ENCODE assay signal across 1 cellular context in genomic region chr7:123796568-123796967, GRCh38.
TF ChIP-seq lines count a peak whose summit lies in the region.

No MANE protein-coding gene starts in this region.

TF ChIP-seq in K562, 482 proteins besides CTCF, POLR2A, EP300 and RAD21:
- no peak for TF ChIP-seq ZNF280A (IDR thresholded peaks at IDR 0.05; ENCODE audit: low read depth, partially characterized antibody)
- no peak for TF ChIP-seq SMC3 (conservative IDR thresholded peaks at IDR 0.05; ENCODE audit: insufficient read depth, low read depth, low read length)
- TF ChIP-seq HBP1 (CRISPR knock-in tag; IDR thresholded peaks at IDR 0.05), result no peak
- peak; percentile 96 for TF ChIP-seq ZNF146 (CRISPR knock-in tag; IDR thresholded peaks at IDR 0.05; ENCODE audit: unreplicated experiment)
- no peak for TF ChIP-seq ZNF449 (CRISPR knock-in tag; IDR thresholded peaks at IDR 0.05)
- TF ChIP-seq MTF1 (CRISPR knock-in tag; IDR thresholded peaks at IDR 0.05; ENCODE audit: borderline replicate concordance), result no peak
- TF ChIP-seq NFE2L1 (tag; IDR thresholded peaks at IDR 0.05; ENCODE audit: borderline replicate concordance, low read depth), result no peak
- no peak for TF ChIP-seq ZNF695 (CRISPR knock-in tag; IDR thresholded peaks at IDR 0.05)
- TF ChIP-seq ZNF79 (CRISPR knock-in tag; IDR thresholded peaks at IDR 0.05; ENCODE audit: low read depth), result no peak
- peak; percentile 60 for TF ChIP-seq RBM25 (IDR thresholded peaks at IDR 0.05; ENCODE audit: low read depth, low read length, severe bottlenecking)
- no peak for TF ChIP-seq ZBTB2 (IDR thresholded peaks at IDR 0.05)
- TF ChIP-seq ZNF175 (CRISPR knock-in tag; IDR thresholded peaks at IDR 0.05; ENCODE audit: low read depth), result no peak
- no peak for TF ChIP-seq PURB (CRISPR knock-in tag; IDR thresholded peaks at IDR 0.05; ENCODE audit: low read depth)
- no peak for TF ChIP-seq ZNF696 (CRISPR knock-in tag; conservative IDR thresholded peaks at IDR 0.05)
- TF ChIP-seq PKNOX1 (IDR thresholded peaks at IDR 0.05), result no peak
- no peak for TF ChIP-seq HMGN3 (IDR thresholded peaks at IDR 0.05; ENCODE audit: borderline replicate concordance, extremely low read depth, insufficient read length, low read depth, low read length)
